8 cellular contexts compared by ENCODE assay signal in the genomic region with DNA sequence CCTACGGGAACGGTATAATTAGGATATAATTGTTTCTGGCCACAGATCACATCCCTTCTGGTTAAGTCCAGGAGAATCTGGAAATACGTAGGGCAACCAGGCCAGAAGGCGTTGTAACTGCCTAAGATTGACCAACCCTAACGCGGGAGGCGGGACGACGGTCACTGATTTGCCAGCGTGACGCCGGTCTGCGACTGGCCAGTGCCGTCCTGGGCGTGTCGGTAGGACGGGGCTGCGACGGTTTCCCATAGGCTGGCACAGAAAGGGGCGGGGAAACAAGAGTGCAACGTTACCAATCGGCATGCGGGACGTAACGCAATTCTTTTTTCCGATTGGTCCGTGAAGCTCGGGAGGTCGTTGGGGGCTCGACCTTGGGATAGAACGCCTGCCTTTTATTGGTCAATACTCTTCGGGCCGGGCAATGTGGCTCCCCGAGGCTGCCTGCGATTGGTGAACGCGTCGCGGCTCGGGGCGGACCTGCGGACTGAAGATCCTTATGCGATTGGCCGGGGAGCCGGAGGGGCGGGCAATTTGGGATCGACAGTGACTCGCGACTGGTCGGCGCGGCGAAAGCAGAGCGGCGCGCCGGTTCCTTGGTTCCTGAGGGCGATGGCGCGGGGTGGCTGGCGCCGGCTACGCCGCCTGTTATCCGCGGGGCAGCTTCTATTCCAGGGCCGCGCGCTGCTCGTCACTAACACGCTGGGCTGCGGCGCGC.
DNase-seq lines count a peak whose midpoint lies in the region; ATAC-seq lines count a peak whose summit lies in the region.

A gene (plus strand): TSS at position 546 of the 715 bp plus-strand sequence. CDS start 64 bp downstream, at position 610.

- peak; percentile 89 for ATAC-seq in GM19023 (IDR thresholded peaks at IDR 0.05; ENCODE audit: unreplicated experiment)
- peak; percentile 84 for ATAC-seq in HG03342 (IDR thresholded peaks at IDR 0.05; ENCODE audit: unreplicated experiment)
- ATAC-seq in activated CD4-positive, CD25-positive, alpha-beta regulatory T cell treated with anti-CD3 and anti-CD28 coated beads, Interleukin-2, amount 50 U/mL, for 24 hours = peak; percentile 93 to 94

- DNase-seq in AG08396 (ENCODE audit: low spot score) (peak; percentile 97), NCI-H446 (lab: John Stamatoyannopoulos, UW) (peak; percentile 99 to 100), cerebellar cortex (ENCODE audit: low spot score) (peak; percentile 100), iris pigment epithelial cell (ENCODE audit: low read depth) (peak; percentile 100)
- peak; percentile 96 for DNase-seq in stimulated activated CD4-positive, alpha-beta T cell treated with anti-CD3 and anti-CD28 coated beads, Interleukin-12 subunit alpha, Interleukin-12 subunit beta, amount 100 ng/mL, for 24 hours (ENCODE audit: low read depth in 2 of 2)

Comparison
In these comparisons a context has a peak if more than half of its experiments do, and no peak if none do; other contexts are left out.
1. Peak in every context shown above with its lines: DNase-seq and ATAC-seq.